8 cellular contexts compared by ENCODE assay signal in the genomic region with DNA sequence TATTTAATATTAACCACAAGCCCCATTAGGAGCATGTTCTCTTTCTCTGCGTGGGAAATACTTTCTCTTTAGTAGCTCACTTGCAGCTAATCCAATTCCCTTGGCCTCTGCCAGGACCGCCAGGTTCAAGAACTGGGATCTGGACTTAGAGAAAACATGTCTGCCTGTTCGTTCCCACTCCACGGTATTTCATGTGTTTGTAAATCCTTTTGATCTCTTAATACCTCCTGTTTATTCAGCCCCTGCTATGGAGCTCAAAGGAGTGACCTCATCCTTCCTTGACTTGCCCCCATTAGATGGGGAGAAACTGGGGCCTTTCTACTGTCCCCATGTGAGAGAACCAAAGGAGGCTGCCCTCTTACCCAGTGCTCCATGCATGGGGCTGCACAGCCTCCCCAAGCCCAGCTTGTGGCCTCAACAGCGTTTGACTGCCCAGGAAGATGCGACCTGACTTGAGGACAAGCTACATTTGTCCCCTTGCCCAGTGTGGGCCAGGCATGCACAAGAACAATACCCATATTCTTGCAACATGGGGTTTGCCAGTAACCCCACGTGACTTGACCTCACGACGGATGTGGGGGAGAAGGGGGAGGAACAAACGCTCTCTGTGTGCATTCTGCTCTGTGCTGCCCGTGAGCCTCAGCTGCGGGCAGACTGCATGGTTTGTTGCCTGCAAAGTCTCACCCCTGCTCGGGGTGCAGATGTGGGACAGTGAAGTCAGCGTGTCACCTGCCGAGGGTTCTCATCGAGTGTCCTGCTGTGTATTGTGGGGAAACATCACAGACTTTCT. TPM values are rescaled to one million over a fixed set of nuclear protein-coding genes. Genes with fewer than 3 reads are reported as not detected.
DNase-seq lines count a peak whose midpoint lies in the region; ATAC-seq, FAIRE-seq and TF ChIP-seq lines count a peak whose summit lies in the region.

No MANE protein-coding gene starts in this region.

- H3K36me3 ChIP-seq in GM23338 (ENCODE audit: insufficient read depth) = peaks cover 20% of the 10 kb centered on the region

- DNase-seq in AG10803 (ENCODE audit: low read depth) = peak; percentile 78
- no peak for DNase-seq in GM23338 (ENCODE audit: low spot score)
- peak; percentile 79 for DNase-seq in RPMI7951 (ENCODE audit: low read depth)
- DNase-seq in activated effector memory CD4-positive, alpha-beta T cell treated with anti-CD3 and anti-CD28 coated beads, Interleukin-2, amount 50 U/mL, for 16 hours = peak; percentile 86
- peak; percentile 61 for DNase-seq in germinal center (ENCODE audit: low spot score)
- DNase-seq in renal cortical epithelial cell (ENCODE audit: low read depth) = peak; percentile 62
- DNase-seq in urothelium cell line (ENCODE audit: low spot score) = no peak
- DNase-seq in NCI-H1092 (lab: John Stamatoyannopoulos, UW) = no peak

- H3K4me3 Mint-ChIP-seq in GM23338 = no peak overlapping the region; the same call in 2 of the 3 replicates

- peaks cover 27% of the 10 kb centered on the region for H4K20me1 ChIP-seq in GM23338 (replicated peaks; ENCODE audit: insufficient read depth)

- H3K27ac ChIP-seq in GM23338 (ENCODE audit: low read depth) = peak overlapping the region; percentile 50; the same call in 1 of the 2 replicates

- peaks cover 5% of the 10 kb centered on the region for H3K27me3 Mint-ChIP-seq in GM23338 (ENCODE audit: insufficient read depth, low read depth, poor library complexity)

- no peak overlapping the region for H2AFZ ChIP-seq in GM23338

- TF ChIP-seq CTCF in AG10803 (conservative IDR thresholded peaks at IDR 0.05; ENCODE audit: low read length) = no peak
- TF ChIP-seq CTCF in GM23338 (conservative IDR thresholded peaks at IDR 0.05; ENCODE audit: low read depth in 2 of 2) = no peak

- H3K27me3 ChIP-seq in GM23338 (ENCODE audit: insufficient read depth) = no peaks in the 10 kb centered on the region

- ATAC-seq in GM23338 = no peak

- peaks cover 8% of the 10 kb centered on the region; the same call in 1 of the 2 replicates for H3F3A ChIP-seq in GM23338 (replicated peaks; ENCODE audit: low read depth)

- FAIRE-seq in urothelium cell line (lab: Jason Lieb, UNC) = peak; percentile 53

- H3K9me2 ChIP-seq in GM23338 (ENCODE audit: insufficient read depth) = no peaks in the 10 kb centered on the region

- peaks cover 15% of the 10 kb centered on the region; the same call in 1 of the 2 replicates for H3K4me1 ChIP-seq in GM23338 (ENCODE audit: insufficient read depth)

- no peaks in the 10 kb centered on the region for H3K9me3 Mint-ChIP-seq in GM23338

- no peak overlapping the region for H3K4me2 ChIP-seq in GM23338

- peaks cover 68% of the 10 kb centered on the region for H3K36me3 Mint-ChIP-seq in GM23338 (ENCODE audit: low read depth)

- peak overlapping the region; percentile 75; the same call in 1 of the 2 replicates for H3K27ac Mint-ChIP-seq in GM23338

- H3K4me1 Mint-ChIP-seq in GM23338 = peaks cover 33% of the 10 kb centered on the region

- H3K79me2 ChIP-seq in GM23338 (replicated peaks; ENCODE audit: insufficient read depth) = peaks cover 51% of the 10 kb centered on the region

- peak overlapping the region; percentile 21; the same call in 1 of the 2 replicates for H3K4me3 ChIP-seq in AG10803 (ENCODE audit: low read length)
- H3K4me3 ChIP-seq in GM23338 = no peak overlapping the region

TF ChIP-seq in GM23338, 12 proteins besides CTCF, POLR2A, EP300 and RAD21:
- TF ChIP-seq NANOG (IDR thresholded peaks at IDR 0.05; ENCODE audit: borderline replicate concordance) (no peak), JUNB (IDR thresholded peaks at IDR 0.05; ENCODE audit: unreplicated experiment) (no peak)

RNA-seq across cellular contexts. Expression of a gene that starts 30.3 kb away (rescaled TPM):
- total RNA-seq in GM23338 (2014; rRNA removed; shearing (Covaris generic)) = 222 and 227 TPM in 2 replicates
- 250 and 251 TPM in 2 replicates for polyA plus RNA-seq in GM23338 (2016; fragmentation: Nextera tagmentation; extraction: Ambion mirVana)
- total RNA-seq in RPMI7951 (2014; rRNA removed; shearing (Covaris generic)) = 133 and 142 TPM in 2 replicates
- 333 and 1,067 TPM in 2 replicates for total RNA-seq in renal cortical epithelial cell

Comparison
In these comparisons a context has a peak if more than half of its experiments do, and no peak if none do; other contexts are left out.
1. DNase-seq: peak in AG10803 (single experiment), RPMI7951 (single experiment), activated effector memory CD4-positive, alpha-beta T cell treated with anti-CD3 and anti-CD28 coated beads, Interleukin-2, amount 50 U/mL, for 16 hours (single experiment), germinal center (single experiment) and renal cortical epithelial cell (single experiment); none in GM23338 (single experiment), urothelium cell line (single experiment) and NCI-H1092 (single experiment).